In the genomic region with DNA sequence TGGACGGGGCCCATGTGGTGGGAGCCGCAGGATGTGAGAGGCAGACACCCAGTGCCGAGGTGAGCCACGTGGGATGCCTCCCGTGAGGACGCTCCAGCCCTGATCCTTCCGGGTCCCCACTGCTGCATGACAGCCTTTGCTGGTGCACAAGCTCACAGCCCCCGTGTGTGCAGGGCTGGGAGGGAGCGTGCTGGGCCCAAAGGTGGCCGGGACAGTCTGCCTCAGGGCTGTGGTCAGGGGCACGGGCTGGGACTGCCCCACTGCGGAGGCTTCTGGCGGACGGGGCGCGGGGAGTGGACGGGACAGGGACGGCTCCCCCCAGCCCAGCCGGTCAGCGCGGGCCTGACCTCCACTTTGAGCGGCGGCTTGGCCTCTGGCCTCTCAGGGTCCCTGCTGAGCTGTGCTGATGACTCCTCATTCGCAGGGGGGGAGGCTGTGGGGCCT, we compare ENCODE assay signal across 14 cellular contexts.
"Had no signal": no experiment of that assay in that cellular context is flagged by ENCODE, and none has a peak within 500 bp of the region (broad histone marks: within the 10 kb centered on the region; RNA-seq: fewer than 3 reads in every experiment).

No MANE protein-coding gene starts in this region.

- H3K9me3 Mint-ChIP-seq: activated naive CD8-positive, alpha-beta T cell treated with anti-CD3 and anti-CD28 coated beads for 36 hours; activated T-cell treated with anti-CD3 and anti-CD28 coated beads, Interleukin-2, amount 50 U/mL, for 4 hours; mesothelial cell of epicardium; naive B cell had no signal

- H3K36me3 ChIP-seq: brain microvascular endothelial cell, stomach, tibial artery had no signal

- H3K4me1 ChIP-seq: foreskin keratinocyte, tibial artery had no signal

- H3K9me3 ChIP-seq: stomach, tibial artery had no signal

- DNase-seq: activated CD4-positive, alpha-beta T cell treated with anti-CD3 and anti-CD28 coated beads, Interleukin-2, amount 50 U/mL, for 4 hours; activated CD4-positive, CD25-positive, alpha-beta regulatory T cell; activated gamma-delta T cell treated with Interleukin-2 at 50 U/mL for 16 hours; activated naive CD8-positive, alpha-beta T cell treated with anti-CD3 and anti-CD28 coated beads for 36 hours; activated T-cell treated with anti-CD3 and anti-CD28 coated beads, Interleukin-2, amount 50 U/mL, for 4 hours; brain microvascular endothelial cell; foreskin keratinocyte; islet precursor cell; naive B cell; stimulated activated CD4-positive, alpha-beta T cell treated with anti-CD3 and anti-CD28 coated beads, Interleukin-15, amount 100 ng/mL, for 24 hours; stimulated activated CD4-positive, alpha-beta T cell treated with anti-CD3 and anti-CD28 coated beads, Interleukin-4, amount 100 ng/mL, for 4 hours; stomach had no signal

- H3K27ac Mint-ChIP-seq: activated naive CD8-positive, alpha-beta T cell treated with anti-CD3 and anti-CD28 coated beads for 36 hours; naive B cell had no signal

- H3K36me3 Mint-ChIP-seq: activated naive CD8-positive, alpha-beta T cell treated with anti-CD3 and anti-CD28 coated beads for 36 hours; mesothelial cell of epicardium; naive B cell had no signal

- ATAC-seq: activated T-cell treated with anti-CD3 and anti-CD28 coated beads, Interleukin-2, amount 50 U/mL, for 4 hours; foreskin keratinocyte had no signal

- H3K4me3 Mint-ChIP-seq: activated naive CD8-positive, alpha-beta T cell treated with anti-CD3 and anti-CD28 coated beads for 36 hours; activated T-cell treated with anti-CD3 and anti-CD28 coated beads, Interleukin-2, amount 50 U/mL, for 4 hours; mesothelial cell of epicardium had no signal

- H3K27me3 ChIP-seq: brain microvascular endothelial cell, foreskin keratinocyte, stomach had no signal

- H3K27ac ChIP-seq: brain microvascular endothelial cell, foreskin keratinocyte, stomach, tibial artery had no signal

- H3K27me3 Mint-ChIP-seq: activated naive CD8-positive, alpha-beta T cell treated with anti-CD3 and anti-CD28 coated beads for 36 hours had no signal

- H3K4me3 ChIP-seq: stomach, tibial artery had no signal
